In the genomic region with DNA sequence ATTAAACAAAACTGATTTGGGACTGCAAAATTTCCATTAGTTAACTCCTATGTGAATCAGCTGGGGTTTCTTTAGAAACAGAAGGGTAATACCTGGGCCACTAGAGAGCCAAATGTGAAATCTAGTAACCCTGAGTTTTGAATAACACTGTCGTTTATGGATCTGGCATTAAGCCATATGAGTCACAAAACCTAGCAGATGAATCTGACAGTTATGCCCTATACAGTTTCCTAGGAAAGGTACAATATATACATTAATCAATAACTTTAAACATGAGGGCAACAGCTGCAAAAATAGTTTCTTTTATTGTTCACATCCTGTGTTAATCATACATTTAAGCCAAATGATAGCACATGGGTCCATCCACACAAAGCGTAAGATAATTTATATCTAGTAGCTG, we compare ENCODE assay signal across 11 cellular contexts. TPM values are rescaled to one million over a fixed set of nuclear protein-coding genes. Genes with fewer than 3 reads are reported as not detected.
A peak's percentile ranks its signal among the peaks of the same experiment; 100 is the strongest.
DNase-seq lines count a peak whose midpoint lies in the region; ATAC-seq and TF ChIP-seq lines count a peak whose summit lies in the region.
"Had no signal": no experiment of that assay in that cellular context is flagged by ENCODE, and none has a peak within 500 bp of the region (broad histone marks: within the 10 kb centered on the region; RNA-seq: fewer than 3 reads in every experiment).

No MANE protein-coding gene starts in this region.

- ATAC-seq in HG03432 (IDR thresholded peaks at IDR 0.05; ENCODE audit: unreplicated experiment) (peak; percentile 56), GM18858 (IDR thresholded peaks at IDR 0.05; ENCODE audit: unreplicated experiment) (no peak), GM21390 (IDR thresholded peaks at IDR 0.05; ENCODE audit: unreplicated experiment) (no peak)

- no peaks in the 10 kb centered on the region for H3K27me3 ChIP-seq in thyroid gland
- H3K27me3 ChIP-seq in hepatocyte, result no peaks in the 10 kb centered on the region

- no peaks in the 10 kb centered on the region for H3K36me3 ChIP-seq in thyroid gland
- no peaks in the 10 kb centered on the region for H3K36me3 ChIP-seq in hepatocyte (replicated peaks; ENCODE audit: insufficient read depth, low read depth)

- H3K4me2 ChIP-seq in hepatocyte, result no peak overlapping the region

- no peaks in the 10 kb centered on the region for H4K20me1 ChIP-seq in hepatocyte (ENCODE audit: insufficient read depth, poor library complexity, severe bottlenecking)

- peaks cover 13% of the 10 kb centered on the region in 2 donors for H3K4me1 ChIP-seq in thyroid gland
- H3K4me1 ChIP-seq in hepatocyte (ENCODE audit: insufficient read depth), result no peaks in the 10 kb centered on the region

- H3K79me2 ChIP-seq in hepatocyte, result no peaks in the 10 kb centered on the region

- TF ChIP-seq CTCF in fibroblast of pulmonary artery (IDR thresholded peaks at IDR 0.05; ENCODE audit: low read length, missing control alignments) (no peak), thyroid gland (IDR thresholded peaks at IDR 0.05) (no peak), hepatocyte (IDR thresholded peaks at IDR 0.05; ENCODE audit: poor library complexity) (no peak)

- WGBS in thyroid gland, 2 donors, result 62 to 64% methylated on average over 2 of the region's 2 CpGs
- 68% methylated on average over 2 of the region's 2 CpGs for WGBS in hepatocyte (ENCODE audit: low lambda C conversion rate, missing lambda C conversion rate)

- H3K4me3 ChIP-seq in fibroblast of pulmonary artery (replicated peaks; ENCODE audit: low read depth, low read length), result no peak overlapping the region
- H3K4me3 ChIP-seq in thyroid gland (replicated peaks in 1 of 3), result no peak overlapping the region
- H3K4me3 ChIP-seq in hepatocyte, result no peak overlapping the region

- intact Hi-C loops in thyroid gland (cut with DNase I), result no loop called here

- H3K27ac ChIP-seq in thyroid gland (no peak overlapping the region), hepatocyte (no peak overlapping the region)

- H3K9me3 ChIP-seq in thyroid gland, result no peaks in the 10 kb centered on the region
- H3K9me3 ChIP-seq in hepatocyte (ENCODE audit: low read depth), result no peaks in the 10 kb centered on the region

- no peak overlapping the region for H2AFZ ChIP-seq in hepatocyte

- H3K9me2 ChIP-seq in hepatocyte (replicated peaks; ENCODE audit: insufficient read depth), result no peaks in the 10 kb centered on the region

- DNase-seq in DMS53 (lab: John Stamatoyannopoulos, UW), result peak; percentile 91
- peak; percentile 82 for DNase-seq in NCI-H748 (lab: John Stamatoyannopoulos, UW; ENCODE audit: unreplicated experiment)
- DNase-seq in fibroblast of pulmonary artery (ENCODE audit: low read depth), result peak; percentile 46
- DNase-seq in thyroid gland, result no peak
- DNase-seq in hepatocyte (ENCODE audit: low spot score), result no peak
- DNase-seq: Calu3, Karpas-422, nephron progenitor cell had no signal

- no peak for TF ChIP-seq POLR2A in thyroid gland (IDR thresholded peaks at IDR 0.05)

RNA-seq across cellular contexts. Expression of gene PAM, which starts 56.9 kb away (rescaled TPM):
- total RNA-seq in thyroid gland (100 to 1,000 TPM; 175 to 250 (median 202) TPM), hepatocyte (158 and 160 TPM in 2 replicates)
- 115 and 118 TPM in 2 replicates for polyA plus RNA-seq in hepatocyte

Comparison
In these comparisons a context has a peak if more than half of its experiments do, and no peak if none do; other contexts are left out.
1. DNase-seq: peak in DMS53 (single experiment), NCI-H748 (single experiment) and fibroblast of pulmonary artery (single experiment); none in thyroid gland (0 of 2) and hepatocyte (single experiment).